In the genomic region with DNA sequence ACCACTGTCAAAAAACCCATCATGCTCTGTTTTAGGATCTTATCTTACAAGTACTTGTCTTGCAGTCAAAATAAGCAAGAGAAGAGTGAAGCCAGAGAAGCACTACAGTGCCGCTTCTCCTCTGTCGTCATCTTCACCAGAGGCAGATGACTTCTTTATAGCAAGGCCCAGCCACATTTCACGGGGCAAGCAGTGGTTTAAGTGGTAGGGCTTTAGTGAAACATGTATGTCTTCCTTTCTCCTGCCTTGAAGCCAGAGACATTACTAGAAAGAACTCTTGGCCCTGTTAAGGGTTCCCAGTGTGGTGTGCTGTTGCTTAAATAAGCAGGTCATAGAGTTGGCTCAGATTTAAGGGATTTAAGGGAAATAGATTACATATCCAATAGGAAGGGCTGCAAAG, we compare ENCODE assay signal across 27 cellular contexts. TPM values are rescaled to one million over a fixed set of nuclear protein-coding genes. Genes with fewer than 3 reads are reported as not detected.
"Had no signal": no experiment of that assay in that cellular context is flagged by ENCODE, and none has a peak within 500 bp of the region (broad histone marks: within the 10 kb centered on the region; RNA-seq: fewer than 3 reads in every experiment).

No MANE protein-coding gene starts in this region.

- H3K27me3 Mint-ChIP-seq: activated CD8-positive, alpha-beta memory T cell treated with anti-CD3 and anti-CD28 coated beads, Interleukin-2, amount 10 ng/mL, durations not matched to agents 7 days and 5 days; activated CD8-positive, alpha-beta T cell treated with anti-CD3 and anti-CD28 coated beads for 36 hours; activated naive CD8-positive, alpha-beta T cell; effector memory CD8-positive, alpha-beta T cell had no signal

- H3K27ac ChIP-seq: brain microvascular endothelial cell had no signal

- H3K27ac Mint-ChIP-seq: activated CD8-positive, alpha-beta memory T cell treated with anti-CD3 and anti-CD28 coated beads, Interleukin-2, amount 10 ng/mL, durations not matched to agents 7 days and 5 days; activated CD8-positive, alpha-beta T cell treated with anti-CD3 and anti-CD28 coated beads for 36 hours; activated naive CD4-positive, alpha-beta T cell treated with anti-CD3 and anti-CD28 coated beads for 36 hours; activated naive CD8-positive, alpha-beta T cell; activated T-helper 1 cell treated with anti-CD3 and anti-CD28 coated beads, Interleukin-12 subunit alpha, Interleukin-12 subunit beta, Interleukin-2, Interleukin-4 antibody, amounts not matched to agents 30 ng/mL and 10 ng/mL and 1 ng/mL, durations not matched to agents 14 hours and 24 hours and 36 hours; activated T-helper 2 cell treated with anti-CD3 and anti-CD28 coated beads, Interferon-gamma antibody, Interleukin-2, Interleukin-4, amounts not matched to agents 10 μg/mL and 5 μg/mL and 100 μg/mL, durations not matched to agents 14 hours and 24 hours and 36 hours; effector memory CD8-positive, alpha-beta T cell had no signal

- H3K4me3 Mint-ChIP-seq: activated CD8-positive, alpha-beta memory T cell treated with anti-CD3 and anti-CD28 coated beads, Interleukin-2, amount 10 ng/mL, durations not matched to agents 7 days and 5 days; activated CD8-positive, alpha-beta T cell treated with anti-CD3 and anti-CD28 coated beads for 36 hours; activated naive CD4-positive, alpha-beta T cell treated with anti-CD3 and anti-CD28 coated beads for 36 hours; activated naive CD8-positive, alpha-beta T cell; activated T-helper 1 cell treated with anti-CD3 and anti-CD28 coated beads, Interleukin-12 subunit alpha, Interleukin-12 subunit beta, Interleukin-2, Interleukin-4 antibody, amounts not matched to agents 30 ng/mL and 10 ng/mL and 1 ng/mL, durations not matched to agents 14 hours and 24 hours and 36 hours; effector memory CD8-positive, alpha-beta T cell had no signal

- H3K9me3 Mint-ChIP-seq: activated CD8-positive, alpha-beta T cell treated with anti-CD3 and anti-CD28 coated beads for 36 hours; activated naive CD4-positive, alpha-beta T cell treated with anti-CD3 and anti-CD28 coated beads for 36 hours; activated T-helper 1 cell treated with anti-CD3 and anti-CD28 coated beads, Interleukin-12 subunit alpha, Interleukin-12 subunit beta, Interleukin-2, Interleukin-4 antibody, amounts not matched to agents 30 ng/mL and 10 ng/mL and 1 ng/mL, durations not matched to agents 14 hours and 24 hours and 36 hours; activated T-helper 2 cell treated with anti-CD3 and anti-CD28 coated beads, Interferon-gamma antibody, Interleukin-2, Interleukin-4, amounts not matched to agents 10 μg/mL and 5 μg/mL and 100 μg/mL, durations not matched to agents 14 hours and 24 hours and 36 hours; effector memory CD8-positive, alpha-beta T cell had no signal

- DNase-seq: activated CD4-positive, alpha-beta T cell treated with anti-CD3 and anti-CD28 coated beads for 1 hour; activated CD4-positive, alpha-beta T cell treated with anti-CD3 and anti-CD28 coated beads for 4 hours; activated CD4-positive, alpha-beta T cell treated with anti-CD3 and anti-CD28 coated beads, Interleukin-2, amount 50 U/mL, for 1 hour; activated CD4-positive, alpha-beta T cell treated with anti-CD3 and anti-CD28 coated beads, Interleukin-2, amount 50 U/mL, for 48 hours; activated CD8-positive, alpha-beta memory T cell treated with anti-CD3 and anti-CD28 coated beads, Interleukin-2, amount 10 ng/mL, durations not matched to agents 7 days and 5 days; activated CD8-positive, alpha-beta memory T cell treated with anti-CD3 and anti-CD28 coated beads, Interleukin-2, amount 50 U/mL, for 4 hours; activated CD8-positive, alpha-beta T cell treated with anti-CD3 and anti-CD28 coated beads for 36 hours; activated effector memory CD4-positive, alpha-beta T cell treated with anti-CD3 and anti-CD28 coated beads, Interleukin-2, amount 50 U/mL, for 16 hours; activated naive CD4-positive, alpha-beta T cell treated with anti-CD3 and anti-CD28 coated beads for 36 hours; activated T-cell treated with anti-CD3 and anti-CD28 coated beads, Interleukin-2, amount 50 U/mL, for 1 hour; activated T-cell treated with anti-CD3 and anti-CD28 coated beads, Interleukin-2, amount 50 U/mL, for 48 hours; amniotic stem cell; anterior cingulate cortex; brain microvascular endothelial cell; caudate nucleus; cortex of kidney; dermis blood vessel endothelial cell; effector CD4-positive, alpha-beta T cell; effector memory CD8-positive, alpha-beta T cell; foreskin fibroblast; head of caudate nucleus; T-helper 2 cell had no signal

- H3K4me1 Mint-ChIP-seq: activated CD8-positive, alpha-beta memory T cell treated with anti-CD3 and anti-CD28 coated beads, Interleukin-2, amount 10 ng/mL, durations not matched to agents 7 days and 5 days had no signal

- ATAC-seq: activated CD8-positive, alpha-beta memory T cell treated with anti-CD3 and anti-CD28 coated beads, Interleukin-2, amount 10 ng/mL, durations not matched to agents 7 days and 5 days; activated CD8-positive, alpha-beta T cell treated with anti-CD3 and anti-CD28 coated beads for 36 hours; effector memory CD8-positive, alpha-beta T cell; esophagus mucosa had no signal

RNA-seq across cellular contexts. Expression of a gene that starts 42.9 kb away (rescaled TPM):
- total RNA-seq: endothelial cell of umbilical vein had no signal
